Comparison of ENCODE assay signal across 11 cellular contexts in genomic region chr7:28407643-28408042, GRCh38. TPM values are rescaled to one million over a fixed set of nuclear protein-coding genes. Genes with fewer than 3 reads are reported as not detected.
A peak's percentile ranks its signal among the peaks of the same experiment; 100 is the strongest.
DNase-seq lines count a peak whose midpoint lies in the region; ATAC-seq, FAIRE-seq and TF ChIP-seq lines count a peak whose summit lies in the region.
"Had no signal": no experiment of that assay in that cellular context is flagged by ENCODE, and none has a peak within 500 bp of the region (broad histone marks: within the 10 kb centered on the region; RNA-seq: fewer than 3 reads in every experiment).

No MANE protein-coding gene starts in this region.

- POLR2A ChIA-PET in AG04450 (lab: Yijun Ruan, JAX), result interaction anchor here (1.1 kb wide), 1 partner anchor 50 kb away, joined by 3 read pairs; no protein-coding TSS in a partner anchor

- peaks cover 26% of the 10 kb centered on the region for H3K4me1 ChIP-seq in muscle layer of colon (ENCODE audit: insufficient read depth, low read length)

- H3K36me3 ChIP-seq in muscle layer of colon (ENCODE audit: insufficient read depth, low read length), result no peaks in the 10 kb centered on the region

- DNase-seq in AG04450 (ENCODE audit: low read depth, low spot score), result no peak
- peak; percentile 63 for DNase-seq in H4 (ENCODE audit: low spot score)
- no peak for DNase-seq in coronary artery (ENCODE audit: low spot score)
- DNase-seq in mucosa of gallbladder (ENCODE audit: low spot score), result no peak
- no peak for DNase-seq in GM19239 (ENCODE audit: insufficient read length, low spot score)
- no peak for DNase-seq in RCC 7860 (ENCODE audit: low spot score)
- DNase-seq: activated naive CD4-positive, alpha-beta T cell treated with anti-CD3 and anti-CD28 coated beads, Interleukin-2, amount 50 U/mL, for 16 hours had no signal

- no peak for TF ChIP-seq CTCF in AG04450 (IDR thresholded peaks at IDR 0.05; ENCODE audit: low read depth, low read length)
- TF ChIP-seq CTCF in coronary artery (IDR thresholded peaks at IDR 0.05), result no peak

- no peaks in the 10 kb centered on the region for H3K9me3 ChIP-seq in AG04450 (ENCODE audit: control insufficient read depth, insufficient read depth, low read length)
- no peaks in the 10 kb centered on the region for H3K9me3 ChIP-seq in muscle layer of colon (ENCODE audit: low read length)

- H3K27me3 ChIP-seq in AG04450 (ENCODE audit: control insufficient read depth, insufficient read depth, low read length), result no peaks in the 10 kb centered on the region
- H3K27me3 ChIP-seq in muscle layer of colon (ENCODE audit: control insufficient read depth in 1 of 2, insufficient read depth in 2 of 2, low read length in 2 of 2), result peaks cover 4 to 11% of the 10 kb centered on the region in 2 donors

- CTCF ChIA-PET in AG04450 (lab: Charles Lee), result interaction anchor here (0.6 to 2.3 kb wide), 6 partner anchors 18 to 220 kb away, joined by 3 to 9 read pairs (median 4); no protein-coding TSS in a partner anchor

- no peak for ATAC-seq in GM19351 (IDR thresholded peaks at IDR 0.05; ENCODE audit: unreplicated experiment)

- H3K27ac ChIP-seq in AG04450 (ENCODE audit: low read depth, low read length) (peak overlapping the region; percentile 81), coronary artery (peak overlapping the region; percentile 85 to 90), muscle layer of colon (ENCODE audit: low read depth, low read length) (peak overlapping the region; percentile 93)
- H3K27ac ChIP-seq: KMS-11 had no signal

- H3K4me3 ChIP-seq in AG04450 (ENCODE audit: low read depth, low read length) (no peak overlapping the region), coronary artery (no peak overlapping the region), muscle layer of colon (ENCODE audit: low read depth in 1 of 2, low read length in 2 of 2) (no peak overlapping the region)

- no peak overlapping the region for H3K9ac ChIP-seq in muscle layer of colon (ENCODE audit: low read length)
- H3K9ac ChIP-seq: KMS-11 had no signal

- FAIRE-seq in GM19239 (lab: Jason Lieb, UNC), result no peak
- FAIRE-seq in RCC 7860 (lab: Jason Lieb, UNC), result no peak
- FAIRE-seq: D721Med had no signal

RNA-seq across cellular contexts. Expression of gene CREB5, which starts 4.7 kb away (rescaled TPM):
- polyA plus RNA-seq in AG04450 (2011; rRNA removed), result 22.1 and 23.3 TPM in 2 replicates
- polyA minus RNA-seq in AG04450 (2011; rRNA and poly(A)+ RNA removed), result 52.6 and 68.0 TPM in 2 replicates
- 8.0 and 13.7 TPM in 2 replicates for total RNA-seq in H4 (2014; rRNA removed; shearing (Covaris generic))
- 22.5 TPM for total RNA-seq in mucosa of gallbladder
